In the genomic region with DNA sequence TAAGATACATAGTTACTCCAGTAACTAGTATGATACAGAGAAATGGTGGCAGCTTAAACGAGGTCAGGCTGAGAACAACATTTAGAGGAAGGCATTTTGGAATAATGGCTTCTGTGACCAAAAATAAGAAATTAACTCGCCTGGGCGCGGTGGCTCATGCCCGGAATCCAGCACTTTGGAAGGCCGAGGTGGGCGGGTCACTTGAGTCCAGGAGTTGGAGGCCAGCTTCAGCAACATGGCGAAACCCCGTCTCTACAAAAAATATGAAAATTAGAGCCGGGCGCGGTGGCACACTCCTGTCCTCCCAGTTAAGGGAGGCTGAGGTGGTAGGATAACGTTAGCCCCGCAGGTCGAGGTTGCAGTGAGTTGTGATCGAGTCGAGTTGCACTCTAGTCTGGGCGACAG, we compare ENCODE assay signal across 10 cellular contexts. TPM values are rescaled to one million over a fixed set of nuclear protein-coding genes. Genes with fewer than 3 reads are reported as not detected.
DNase-seq lines count a peak whose midpoint lies in the region; ATAC-seq and TF ChIP-seq lines count a peak whose summit lies in the region.
"Had no signal": no experiment of that assay in that cellular context is flagged by ENCODE, and none has a peak within 500 bp of the region (broad histone marks: within the 10 kb centered on the region; RNA-seq: fewer than 3 reads in every experiment).

No MANE protein-coding gene starts in this region.

- H3K36me3 Mint-ChIP-seq in naive thymus-derived CD8-positive, alpha-beta T cell: no peaks in the 10 kb centered on the region

- H3K27ac ChIP-seq in HUES64 (ENCODE audit: low read depth, low read length) (no peak overlapping the region), breast epithelium (peak overlapping the region; percentile 33 to 93)

- H3K4me1 ChIP-seq in HUES64 (ENCODE audit: insufficient read depth, low read length) (peaks cover 41% of the 10 kb centered on the region), breast epithelium (peaks cover 0 to 10% of the 10 kb centered on the region in 2 donors)

- peak overlapping the region; percentile 83 to 97 (median 90) for H3K4me3 Mint-ChIP-seq in naive thymus-derived CD8-positive, alpha-beta T cell

- intact Hi-C loops in breast epithelium (cut with DNase I; ENCODE audit: low total_unique reads): no loop called here

- H3K9me3 ChIP-seq in HUES64 (ENCODE audit: insufficient read depth, low read depth, low read length): no peaks in the 10 kb centered on the region
- H3K9me3 ChIP-seq in breast epithelium: no peaks in the 10 kb centered on the region

- TF ChIP-seq CTCF in AG10803 (conservative IDR thresholded peaks at IDR 0.05; ENCODE audit: low read length): no peak
- TF ChIP-seq CTCF in breast epithelium (IDR thresholded peaks at IDR 0.05): no peak

- no peaks in the 10 kb centered on the region for H3K9me3 Mint-ChIP-seq in naive thymus-derived CD8-positive, alpha-beta T cell

- TF ChIP-seq POLR2A in breast epithelium (IDR thresholded peaks at IDR 0.05): no peak

- peak overlapping the region in 9 of 10 donors; percentile 84 to 94 (median 92) for H3K27ac Mint-ChIP-seq in naive thymus-derived CD8-positive, alpha-beta T cell

- H3K27me3 Mint-ChIP-seq in naive thymus-derived CD8-positive, alpha-beta T cell: no peaks in the 10 kb centered on the region

- peaks cover 37 to 66% (median 60%) of the 10 kb centered on the region in 4 donors for H3K4me1 Mint-ChIP-seq in naive thymus-derived CD8-positive, alpha-beta T cell

- ATAC-seq in naive thymus-derived CD8-positive, alpha-beta T cell: no peak
- ATAC-seq in HG02870 (IDR thresholded peaks at IDR 0.05; ENCODE audit: unreplicated experiment): no peak
- no peak for ATAC-seq in GM18867 (IDR thresholded peaks at IDR 0.05; ENCODE audit: unreplicated experiment)

- H3K27me3 ChIP-seq in HUES64 (ENCODE audit: insufficient read depth, low read length): peaks cover 16% of the 10 kb centered on the region; the same call in 1 of the 2 replicates
- H3K27me3 ChIP-seq in breast epithelium: no peaks in the 10 kb centered on the region

- H3K4me3 ChIP-seq in AG10803 (ENCODE audit: low read length): peak overlapping the region; percentile 68; the same call in 1 of the 2 replicates
- peak overlapping the region; percentile 76 for H3K4me3 ChIP-seq in HUES64 (ENCODE audit: low read length)
- H3K4me3 ChIP-seq in breast epithelium: peak overlapping the region in 2 of 3 donors; percentile 93 to 99

- DNase-seq in AG10803 (ENCODE audit: low read depth) (no peak), breast epithelium (ENCODE audit: low spot score in 2 of 2) (no peak), GDM1 (lab: John Stamatoyannopoulos, UW) (no peak), NOMO-1 (lab: John Stamatoyannopoulos, UW; ENCODE audit: unreplicated experiment in 2 of 2) (no peak)
- DNase-seq in naive thymus-derived CD8-positive, alpha-beta T cell: no peak
- DNase-seq: activated CD4-positive, CD25-positive, alpha-beta regulatory T cell; NCI-H1436 had no signal

- H3K36me3 ChIP-seq in HUES64 (ENCODE audit: insufficient read depth, low read length): no peaks in the 10 kb centered on the region
- no peaks in the 10 kb centered on the region for H3K36me3 ChIP-seq in breast epithelium

- 93% methylated on average over 16 of the region's 18 CpGs for WGBS in HUES64

- POLR2A ChIA-PET in naive thymus-derived CD8-positive, alpha-beta T cell (lab: Charles Lee): interaction anchor here (3.6 to 3.9 kb wide), 2 partner anchors 10 to 44 kb away, joined by 20 to 47 read pairs; no protein-coding TSS in a partner anchor

- peak overlapping the region; percentile 86; the same call in 1 of the 2 replicates for H3K9ac ChIP-seq in HUES64 (ENCODE audit: low read depth, low read length)

RNA-seq across cellular contexts. Expression of gene IGF2R, which starts 1.8 kb away (rescaled TPM):
- polyA plus RNA-seq in HUES64 (2013, experiment 1 of 2): 35.5 TPM
- polyA plus RNA-seq in HUES64 (2013, experiment 2 of 2): 34.7 TPM
- 100 to 1,000 TPM in 1 of 3 donors, 10 to 100 TPM in 2; 60.4 to 112 (median 81.0) TPM for total RNA-seq in breast epithelium
- 10 to 100 TPM; 63.1 to 69.7 TPM for total RNA-seq in naive thymus-derived CD8-positive, alpha-beta T cell
- 10 to 100 TPM in 2 of 3 donors, 1 to 10 TPM in 1; 9.1 to 19.3 (median 13.6) TPM for polyA plus RNA-seq in naive thymus-derived CD8-positive, alpha-beta T cell
